24 cellular contexts compared by ENCODE assay signal in the genomic region with DNA sequence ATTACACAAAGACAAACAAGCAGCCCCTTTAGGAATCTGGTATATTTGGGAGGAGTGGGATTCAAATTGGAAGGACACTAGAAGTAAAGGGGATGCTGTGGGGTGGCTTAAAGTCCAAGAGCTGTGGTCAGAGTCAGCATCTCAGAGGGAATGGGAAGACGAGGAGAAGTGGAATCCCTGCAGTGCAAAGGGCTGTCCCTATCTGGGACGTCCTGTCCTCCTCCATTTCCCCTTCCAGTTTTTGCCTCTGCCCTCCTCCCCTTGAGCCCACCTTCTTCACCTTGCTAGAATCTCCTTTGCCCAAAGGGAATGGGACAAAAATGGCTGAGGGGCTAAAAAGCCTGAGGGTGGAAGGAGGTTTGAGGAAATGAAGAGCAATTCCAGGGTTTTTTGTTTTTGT. TPM values are rescaled to one million over a fixed set of nuclear protein-coding genes. Genes with fewer than 3 reads are reported as not detected.
"Had no signal": no experiment of that assay in that cellular context is flagged by ENCODE, and none has a peak within 500 bp of the region (broad histone marks: within the 10 kb centered on the region; RNA-seq: fewer than 3 reads in every experiment).

No MANE protein-coding gene starts in this region.

- H3K9me3 ChIP-seq: left ventricle myocardium inferior, mucosa of descending colon, upper lobe of left lung had no signal

- DNase-seq: activated CD4-positive, alpha-beta T cell treated with anti-CD3 and anti-CD28 coated beads, Interleukin-2, amount 50 U/mL, for 4 hours; activated effector memory CD4-positive, alpha-beta T cell treated with anti-CD3 and anti-CD28 coated beads, Interleukin-2, amount 50 U/mL, for 16 hours; activated naive CD8-positive, alpha-beta T cell treated with anti-CD3 and anti-CD28 coated beads, Interleukin-2, amount 10 ng/mL, durations not matched to agents 7 days and 5 days; activated T-cell treated with anti-CD3 and anti-CD28 coated beads, Interleukin-2, amount 50 U/mL, for 24 hours; cortex of kidney; effector CD4-positive, alpha-beta T cell; esophagus squamous epithelium; foreskin fibroblast; glutamatergic neuron; hypothalamus; left ventricle myocardium inferior; mucosa of descending colon; natural killer cell; stimulated activated naive CD8-positive, alpha-beta T cell treated with anti-CD3 and anti-CD28 coated beads, Interleukin-15, amount 100 ng/mL, for 72 hours; upper lobe of left lung had no signal

- H3K4me3 ChIP-seq: mucosa of descending colon had no signal

- ATAC-seq: activated CD4-positive, CD25-positive, alpha-beta regulatory T cell treated with anti-CD3 and anti-CD28 coated beads, Interleukin-2, amount 50 U/mL, for 24 hours; mucosa of descending colon; natural killer cell; sciatic nerve; stimulated activated naive CD8-positive, alpha-beta T cell treated with anti-CD3 and anti-CD28 coated beads, Interleukin-15, amount 100 ng/mL, for 72 hours had no signal

- H3K9me3 Mint-ChIP-seq: activated T-cell treated with anti-CD3 and anti-CD28 coated beads, Interleukin-2, amount 50 U/mL, for 24 hours; memory B cell; natural killer cell; stimulated activated naive CD8-positive, alpha-beta T cell treated with anti-CD3 and anti-CD28 coated beads, Interleukin-15, amount 100 ng/mL, for 72 hours; T-helper 2 cell treated with Interferon-gamma antibody and Interleukin-4, amounts not matched to agents 5 μg/mL and 100 μg/mL, for 36 hours had no signal

- H3K36me3 ChIP-seq: esophagus squamous epithelium, left ventricle myocardium inferior, upper lobe of left lung had no signal

- FAIRE-seq: endothelial cell of umbilical vein had no signal

- H3K27ac Mint-ChIP-seq: T-helper 2 cell treated with Interferon-gamma antibody and Interleukin-4, amounts not matched to agents 5 μg/mL and 100 μg/mL, for 36 hours had no signal

- H3K27ac ChIP-seq: esophagus squamous epithelium, left ventricle myocardium inferior, upper lobe of left lung had no signal

RNA-seq across cellular contexts. Expression of a gene that starts 4.2 kb away (rescaled TPM):
- total RNA-seq: endothelial cell of umbilical vein, pulmonary artery endothelial cell had no signal

RNA-seq across cellular contexts. Expression of a gene that starts 10.3 kb away (rescaled TPM):
- total RNA-seq: endothelial cell of umbilical vein, esophagus squamous epithelium, kidney epithelial cell, left ventricle myocardium inferior, mucosa of descending colon, osteoblast, pulmonary artery endothelial cell, sciatic nerve, temporal lobe had no signal
- polyA plus RNA-seq: endothelial cell of umbilical vein had no signal
